ENCODE assay signal across 12 cellular contexts in the genomic region with DNA sequence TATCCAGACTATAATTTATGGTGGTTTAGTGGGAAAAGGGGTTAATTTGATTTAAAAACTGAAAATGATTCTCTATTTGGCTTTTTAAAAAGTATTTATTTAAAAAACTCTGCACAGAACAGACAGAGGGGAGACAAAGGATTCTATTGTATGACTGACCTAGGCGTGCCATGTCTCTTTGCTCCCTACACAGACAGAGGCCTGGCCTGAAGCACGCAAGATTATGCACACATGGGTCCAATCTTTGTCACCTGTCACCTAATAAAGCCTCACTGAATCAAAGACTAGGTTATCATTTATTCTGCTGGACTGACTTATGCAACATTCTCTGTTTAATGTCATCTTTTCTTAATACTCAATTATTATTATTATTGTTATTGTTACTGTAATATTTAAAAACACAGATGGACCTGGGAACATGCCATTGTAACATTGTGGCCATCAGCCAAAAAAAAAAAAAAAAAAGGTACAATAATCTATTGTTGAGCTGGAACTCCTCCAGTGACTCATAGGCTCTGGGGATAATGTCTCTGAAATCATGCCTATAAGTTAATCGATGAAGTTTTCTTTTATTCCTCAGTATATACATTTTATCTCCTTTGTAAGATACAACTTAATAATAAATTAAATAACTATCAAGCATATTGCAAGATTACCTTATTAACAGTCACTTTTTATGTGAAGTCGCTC.
DNase-seq lines count a peak whose midpoint lies in the region; ATAC-seq lines count a peak whose summit lies in the region.
"Had no signal": no experiment of that assay in that cellular context is flagged by ENCODE, and none has a peak within 500 bp of the region (broad histone marks: within the 10 kb centered on the region; RNA-seq: fewer than 3 reads in every experiment).

No MANE protein-coding gene starts in this region.

- H4K20me1 ChIP-seq in BLaER1, result peaks cover 97% of the 10 kb centered on the region

- H3K4me1 ChIP-seq in BLaER1, result peaks cover 96% of the 10 kb centered on the region
- H3K4me1 ChIP-seq: prostate gland had no signal

- peaks cover 91% of the 10 kb centered on the region for H3K4me1 Mint-ChIP-seq in activated CD4-positive, alpha-beta memory T cell treated with anti-CD3 and anti-CD28 coated beads for 36 hours (ENCODE audit: low read depth)
- H3K4me1 Mint-ChIP-seq in stimulated activated naive B cell treated with anti-CD40 and anti-IgM and Interleukin-4, amounts not matched to agents 10 μg/mL and 1 μg/mL and 100 μg/mL, for 72 hours, result peaks cover 53 to 88% of the 10 kb centered on the region in 2 donors

- H3K4me3 Mint-ChIP-seq in activated CD4-positive, alpha-beta memory T cell treated with anti-CD3 and anti-CD28 coated beads for 36 hours, result peak overlapping the region; percentile 66
- H3K4me3 Mint-ChIP-seq in stimulated activated naive B cell treated with anti-CD40 and anti-IgM and Interleukin-4, amounts not matched to agents 10 μg/mL and 1 μg/mL and 100 μg/mL, for 72 hours, result peak overlapping the region in 1 of 2 donors; percentile 55
- H3K4me3 Mint-ChIP-seq: CD14-positive monocyte had no signal

- CTCF ChIA-PET in activated CD4-positive, alpha-beta memory T cell treated with anti-CD3 and anti-CD28 coated beads for 36 hours (lab: Charles Lee), result interaction anchor here (1.2 kb wide), 1 partner anchor 47 kb away, joined by 3 read pairs; no protein-coding TSS in a partner anchor

- no peak for ATAC-seq in stimulated activated naive B cell treated with anti-CD40 and anti-IgM and Interleukin-4, amounts not matched to agents 10 μg/mL and 1 μg/mL and 100 μg/mL, for 72 hours (replicated peaks)
- ATAC-seq in esophagus mucosa, result no peak

- H3K27ac Mint-ChIP-seq in activated CD4-positive, alpha-beta memory T cell treated with anti-CD3 and anti-CD28 coated beads for 36 hours, result peak overlapping the region; percentile 97
- no peak overlapping the region for H3K27ac Mint-ChIP-seq in stimulated activated naive B cell treated with anti-CD40 and anti-IgM and Interleukin-4, amounts not matched to agents 10 μg/mL and 1 μg/mL and 100 μg/mL, for 72 hours

- peaks cover 54% of the 10 kb centered on the region for H3K36me3 ChIP-seq in BLaER1
- H3K36me3 ChIP-seq: prostate gland had no signal

- H3K27me3 ChIP-seq in BLaER1, result no peaks in the 10 kb centered on the region

- H3K4me3 ChIP-seq in BLaER1, result peak overlapping the region; percentile 28; the same call in 1 of the 2 replicates
- H3K4me3 ChIP-seq: prostate gland had no signal

- peak overlapping the region; percentile 81 for H3K4me2 ChIP-seq in BLaER1

- DNase-seq in Daoy (ENCODE audit: low read depth) (peak; percentile 49), foreskin melanocyte (peak; percentile 45), NCI-H1092 treated with DMSO at 0.1 percent for 48 hours (lab: John Stamatoyannopoulos, UW) (no peak), GM03348 (ENCODE audit: low spot score) (no peak)
- DNase-seq in activated CD4-positive, alpha-beta memory T cell treated with anti-CD3 and anti-CD28 coated beads for 36 hours, result no peak
- DNase-seq in stimulated activated naive B cell treated with anti-CD40 and anti-IgM and Interleukin-4, amounts not matched to agents 10 μg/mL and 1 μg/mL and 100 μg/mL, for 72 hours, result no peak
- DNase-seq: mesendoderm, NCI-H82 had no signal

- H3K9me3 Mint-ChIP-seq in activated CD4-positive, alpha-beta memory T cell treated with anti-CD3 and anti-CD28 coated beads for 36 hours, result no peaks in the 10 kb centered on the region
- peaks cover 0 to 4% of the 10 kb centered on the region in 2 donors for H3K9me3 Mint-ChIP-seq in stimulated activated naive B cell treated with anti-CD40 and anti-IgM and Interleukin-4, amounts not matched to agents 10 μg/mL and 1 μg/mL and 100 μg/mL, for 72 hours
- H3K9me3 Mint-ChIP-seq: CD14-positive monocyte had no signal

- H3K27me3 Mint-ChIP-seq in activated CD4-positive, alpha-beta memory T cell treated with anti-CD3 and anti-CD28 coated beads for 36 hours, result no peaks in the 10 kb centered on the region
- no peaks in the 10 kb centered on the region for H3K27me3 Mint-ChIP-seq in stimulated activated naive B cell treated with anti-CD40 and anti-IgM and Interleukin-4, amounts not matched to agents 10 μg/mL and 1 μg/mL and 100 μg/mL, for 72 hours

- POLR2A ChIA-PET in activated CD4-positive, alpha-beta memory T cell treated with anti-CD3 and anti-CD28 coated beads for 36 hours (lab: Charles Lee), result interaction anchor here (1.0 to 6.8 kb wide), 4 partner anchors 10 to 233 kb away, joined by 3 to 71 read pairs (median 6); no protein-coding TSS in a partner anchor

- intact Hi-C loops in activated CD4-positive, alpha-beta memory T cell treated with anti-CD3 and anti-CD28 coated beads for 36 hours (cut with micrococcal nuclease), result no loop called here

- no peaks in the 10 kb centered on the region for H3K36me3 Mint-ChIP-seq in activated CD4-positive, alpha-beta memory T cell treated with anti-CD3 and anti-CD28 coated beads for 36 hours
- H3K36me3 Mint-ChIP-seq in stimulated activated naive B cell treated with anti-CD40 and anti-IgM and Interleukin-4, amounts not matched to agents 10 μg/mL and 1 μg/mL and 100 μg/mL, for 72 hours, result peaks cover 12 to 22% of the 10 kb centered on the region in 2 donors
- H3K36me3 Mint-ChIP-seq: CD14-positive monocyte had no signal

- H3K9ac ChIP-seq in BLaER1, result no peak overlapping the region; the same call in 1 of the 2 replicates

- peak overlapping the region; percentile 50; the same call in 1 of the 2 replicates for H3K27ac ChIP-seq in BLaER1
- H3K27ac ChIP-seq: prostate gland had no signal

- no peaks in the 10 kb centered on the region; the same call in 1 of the 2 replicates for H3K9me3 ChIP-seq in BLaER1
- H3K9me3 ChIP-seq: prostate gland had no signal

Comparison
In these comparisons a context has a peak if more than half of its experiments do, and no peak if none do; other contexts are left out.
1. DNase-seq: peak in Daoy (single experiment) and foreskin melanocyte (single experiment); none in activated CD4-positive, alpha-beta memory T cell treated with anti-CD3 and anti-CD28 coated beads for 36 hours (single experiment), stimulated activated naive B cell treated with anti-CD40 and anti-IgM and Interleukin-4, amounts not matched to agents 10 μg/mL and 1 μg/mL and 100 μg/mL, for 72 hours (single experiment), NCI-H1092 treated with DMSO at 0.1 percent for 48 hours (single experiment) and GM03348 (single experiment).